ENCODE assay signal across 15 cellular contexts in the genomic region with DNA sequence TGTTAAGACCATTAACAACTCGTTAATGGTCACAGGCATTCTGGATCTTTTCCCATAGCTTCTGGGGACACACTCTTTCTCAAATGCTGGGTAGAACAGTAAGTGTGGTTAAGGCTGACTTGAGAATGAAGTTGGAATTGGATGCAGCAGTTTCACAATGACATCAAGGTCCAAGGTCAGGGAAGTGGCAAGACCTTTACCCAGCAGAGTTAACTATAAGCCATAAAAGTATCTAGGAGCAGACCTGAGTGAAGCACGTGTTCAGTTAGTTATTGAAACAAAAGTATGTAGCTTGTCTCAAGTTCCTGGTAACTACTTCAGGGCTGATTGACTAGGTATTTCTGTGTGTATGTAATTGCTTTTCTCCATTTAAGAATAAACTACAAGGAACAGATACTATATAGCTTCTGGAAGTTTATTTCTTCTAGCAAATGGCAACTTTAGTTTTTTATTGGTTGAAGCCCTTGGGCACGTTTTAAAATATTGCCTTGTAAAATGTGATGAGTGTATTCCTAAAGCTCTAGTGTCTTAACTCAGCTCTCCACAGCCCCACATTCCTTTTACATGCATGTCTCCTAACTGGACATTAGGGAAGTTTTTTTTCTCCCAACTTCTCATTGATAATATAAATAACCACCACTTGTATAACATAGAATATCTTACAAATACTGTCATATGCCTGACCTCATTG.
DNase-seq lines count a peak whose midpoint lies in the region; FAIRE-seq and TF ChIP-seq lines count a peak whose summit lies in the region.
"Had no signal": no experiment of that assay in that cellular context is flagged by ENCODE, and none has a peak within 500 bp of the region (broad histone marks: within the 10 kb centered on the region; RNA-seq: fewer than 3 reads in every experiment).

No MANE protein-coding gene starts in this region.

- intact Hi-C loops in Caco-2 (cut with micrococcal nuclease; ENCODE audit: unreplicated experiment) (loop anchor here (2.0 kb wide), 1 partner anchor 105 kb away; no protein-coding TSS in a partner anchor), posterior cingulate gyrus (cut with DNase I) (no loop called here)

- peaks cover 15% of the 10 kb centered on the region for H3K9me3 Mint-ChIP-seq in Caco-2 (ENCODE audit: unreplicated experiment)
- H3K9me3 Mint-ChIP-seq in nephron progenitor cell = peaks cover 32% of the 10 kb centered on the region
- H3K9me3 Mint-ChIP-seq: CD4-positive, alpha-beta T cell had no signal

- POLR2A ChIA-PET in Caco-2 (lab: Charles Lee) = interaction anchor here (1.3 kb wide), 1 partner anchor 479 kb away, joined by 7 read pairs; the partner anchor contains the start of gene CITED2

- H3K36me3 Mint-ChIP-seq in Caco-2 (ENCODE audit: insufficient read depth, unreplicated experiment) (no peaks in the 10 kb centered on the region), nephron progenitor cell (ENCODE audit: low read depth) (peaks cover 26% of the 10 kb centered on the region)
- H3K36me3 Mint-ChIP-seq: immature natural killer cell; stimulated activated naive B cell treated with anti-CD40 and anti-IgM and Interleukin-4, amounts not matched to agents 10 μg/mL and 1 μg/mL and 100 μg/mL, for 72 hours had no signal

- no peaks in the 10 kb centered on the region for H3K36me3 ChIP-seq in Caco-2 (ENCODE audit: control insufficient read depth, insufficient read depth, low read length)
- H3K36me3 ChIP-seq: ovary had no signal

- H3K4me3 ChIP-seq in Caco-2 (ENCODE audit: low read depth, low read length) (no peak overlapping the region), fibroblast of villous mesenchyme (ENCODE audit: low read depth, low read length) (no peak overlapping the region)
- H3K4me3 ChIP-seq: ovary had no signal

- TF ChIP-seq CTCF in Caco-2 (IDR thresholded peaks at IDR 0.05; ENCODE audit: insufficient read depth in 1 of 2, low read depth in 1 of 2, low read length in 1 of 2, severe bottlenecking in 1 of 2, unreplicated experiment in 1 of 2) (no peak), fibroblast of villous mesenchyme (IDR thresholded peaks at IDR 0.05; ENCODE audit: insufficient read depth, low read depth, low read length) (no peak), nephron progenitor cell (IDR thresholded peaks at IDR 0.05) (no peak)

- CTCF ChIA-PET in Caco-2 (lab: Charles Lee) = interaction anchor here (0.6 to 2.0 kb wide), 4 partner anchors 66 to 484 kb away, joined by 3 to 6 read pairs (median 5); partner anchors contain the start of gene CITED2

- H3K27me3 Mint-ChIP-seq in Caco-2 (ENCODE audit: insufficient read depth, unreplicated experiment) (no peaks in the 10 kb centered on the region), nephron progenitor cell (ENCODE audit: low read depth, poor library complexity) (no peaks in the 10 kb centered on the region)
- H3K27me3 Mint-ChIP-seq: CD4-positive, alpha-beta T cell; stimulated activated naive B cell treated with anti-CD40 and anti-IgM and Interleukin-4, amounts not matched to agents 10 μg/mL and 1 μg/mL and 100 μg/mL, for 72 hours had no signal

- H3K4me3 Mint-ChIP-seq in Caco-2 (ENCODE audit: unreplicated experiment) (no peak overlapping the region), nephron progenitor cell (peak overlapping the region; percentile 22)
- H3K4me3 Mint-ChIP-seq: CD4-positive, alpha-beta T cell; immature natural killer cell; stimulated activated naive B cell treated with anti-CD40 and anti-IgM and Interleukin-4, amounts not matched to agents 10 μg/mL and 1 μg/mL and 100 μg/mL, for 72 hours had no signal

- no peak for FAIRE-seq in GM19239 (lab: Jason Lieb, UNC)

- BruUV-seq in Caco-2 (replicated peaks; lab: Mats Ljungman, UMichigan) = no TSS peak

- H3K27ac Mint-ChIP-seq in Caco-2 (ENCODE audit: unreplicated experiment) = no peak overlapping the region
- H3K27ac Mint-ChIP-seq in nephron progenitor cell = peak overlapping the region; percentile 98
- H3K27ac Mint-ChIP-seq: CD4-positive, alpha-beta T cell; immature natural killer cell; stimulated activated naive B cell treated with anti-CD40 and anti-IgM and Interleukin-4, amounts not matched to agents 10 μg/mL and 1 μg/mL and 100 μg/mL, for 72 hours had no signal

- H3K4me1 ChIP-seq in Caco-2 = peaks cover 36% of the 10 kb centered on the region

- no peaks in the 10 kb centered on the region for H3K9me3 ChIP-seq in Caco-2
- H3K9me3 ChIP-seq: ovary had no signal

- peak; percentile 47 to 58 for DNase-seq in Caco-2
- peak; percentile 87 for DNase-seq in M059J (ENCODE audit: low read depth)
- peak; percentile 96 for DNase-seq in fibroblast of villous mesenchyme (ENCODE audit: low read depth)
- peak; percentile 58 for DNase-seq in nephron progenitor cell
- DNase-seq in activated naive CD4-positive, alpha-beta T cell treated with anti-CD3 and anti-CD28 coated beads, Interleukin-2, amount 50 U/mL, for 16 hours = no peak
- DNase-seq in posterior cingulate gyrus = no peak
- no peak for DNase-seq in GM19239 (ENCODE audit: insufficient read length, low spot score)
- DNase-seq in NCI-H748 treated with DMSO at 0.1 percent for 48 hours (lab: John Stamatoyannopoulos, UW) = no peak
- DNase-seq: CD4-positive, alpha-beta T cell; central memory CD4-positive, alpha-beta T cell; immature natural killer cell; NCI-H2029; NK-92 treated with Interleukin-12 subunit alpha and Interleukin-12 subunit beta, amount 100 ng/mL, for 24 hours; ovary; stimulated activated naive B cell treated with anti-CD40 and anti-IgM and Interleukin-4, amounts not matched to agents 10 μg/mL and 1 μg/mL and 100 μg/mL, for 72 hours had no signal

- no peaks in the 10 kb centered on the region for H3K27me3 ChIP-seq in Caco-2 (replicated peaks; ENCODE audit: control insufficient read depth, insufficient read depth, low read length)
- H3K27me3 ChIP-seq: ovary had no signal

- H3K4me1 Mint-ChIP-seq in Caco-2 (ENCODE audit: low read depth, unreplicated experiment) = peaks cover 29% of the 10 kb centered on the region
- peaks cover 75% of the 10 kb centered on the region for H3K4me1 Mint-ChIP-seq in nephron progenitor cell
- H3K4me1 Mint-ChIP-seq: immature natural killer cell had no signal

Comparison
In these comparisons a context has a peak if more than half of its experiments do, and no peak if none do; other contexts are left out.
1. DNase-seq: peak in Caco-2 (2 of 2), M059J (single experiment), fibroblast of villous mesenchyme (single experiment) and nephron progenitor cell (single experiment); none in activated naive CD4-positive, alpha-beta T cell treated with anti-CD3 and anti-CD28 coated beads, Interleukin-2, amount 50 U/mL, for 16 hours (single experiment), posterior cingulate gyrus (0 of 10), GM19239 (single experiment) and NCI-H748 treated with DMSO at 0.1 percent for 48 hours (single experiment).